8 cellular contexts compared by ENCODE assay signal in the genomic region with DNA sequence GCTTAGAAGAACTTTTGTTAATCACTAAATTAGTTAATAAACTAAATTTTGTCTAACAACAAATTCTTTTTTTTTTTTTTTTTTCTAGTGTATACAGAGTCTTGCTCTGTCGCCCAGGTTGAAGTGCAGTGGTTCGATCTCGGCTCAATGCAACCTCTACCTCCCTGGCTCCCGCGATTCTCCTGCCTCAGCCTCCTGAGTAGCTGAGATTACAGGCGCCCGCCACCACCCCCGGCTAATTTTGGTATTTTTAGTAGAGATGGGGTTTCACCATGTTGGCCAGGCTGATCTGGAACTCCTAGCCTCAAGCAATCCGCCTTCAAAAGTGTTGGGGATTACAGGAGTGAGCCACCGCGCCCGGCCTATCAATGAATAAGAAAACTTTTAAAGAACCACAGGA. TPM values are rescaled to one million over a fixed set of nuclear protein-coding genes. Genes with fewer than 3 reads are reported as not detected.
DNase-seq lines count a peak whose midpoint lies in the region; ATAC-seq and TF ChIP-seq lines count a peak whose summit lies in the region.

No MANE protein-coding gene starts in this region.

- H3K27ac ChIP-seq in 22Rv1 = peak overlapping the region; percentile 77

- H3K27me3 Mint-ChIP-seq in IgD-negative memory B cell (peaks cover 14% of the 10 kb centered on the region), MCF 10A (ENCODE audit: insufficient read depth, unreplicated experiment) (peaks cover 22% of the 10 kb centered on the region), naive B cell (peaks cover 6 to 18% (median 17%) of the 10 kb centered on the region in 3 donors)

- ATAC-seq in naive B cell (ENCODE audit: low read depth in 2 of 2) (no peak), GM21723 (IDR thresholded peaks at IDR 0.05; ENCODE audit: unreplicated experiment) (no peak)

- TF ChIP-seq CTCF in 22Rv1 (IDR thresholded peaks at IDR 0.05) = no peak
- no peak for TF ChIP-seq CTCF in MCF 10A (IDR thresholded peaks at IDR 0.05; ENCODE audit: unreplicated experiment)
- no peak for TF ChIP-seq CTCF in GM10266 (IDR thresholded peaks at IDR 0.05; ENCODE audit: control insufficient read depth, insufficient read depth, low read depth, missing control alignments)

- H3K4me1 Mint-ChIP-seq in IgD-negative memory B cell = peaks cover 4 to 16% (median 14%) of the 10 kb centered on the region in 3 donors
- peaks cover 22% of the 10 kb centered on the region for H3K4me1 Mint-ChIP-seq in MCF 10A (ENCODE audit: insufficient read depth, unreplicated experiment)
- peaks cover 23 to 27% (median 25%) of the 10 kb centered on the region in 3 donors for H3K4me1 Mint-ChIP-seq in naive B cell

- no peaks in the 10 kb centered on the region for H3K36me3 Mint-ChIP-seq in IgD-negative memory B cell
- H3K36me3 Mint-ChIP-seq in MCF 10A (ENCODE audit: insufficient read depth, unreplicated experiment) = peaks cover 11% of the 10 kb centered on the region
- H3K36me3 Mint-ChIP-seq in naive B cell = no peaks in the 10 kb centered on the region

- H3K9me3 Mint-ChIP-seq in IgD-negative memory B cell (no peaks in the 10 kb centered on the region), MCF 10A (ENCODE audit: unreplicated experiment) (no peaks in the 10 kb centered on the region), naive B cell (no peaks in the 10 kb centered on the region)

- no peak overlapping the region for H3K27ac Mint-ChIP-seq in IgD-negative memory B cell
- no peak overlapping the region for H3K27ac Mint-ChIP-seq in MCF 10A (ENCODE audit: low read depth, unreplicated experiment)
- no peak overlapping the region for H3K27ac Mint-ChIP-seq in naive B cell

- no peak for DNase-seq in MCF 10A (ENCODE audit: unreplicated experiment)
- no peak for DNase-seq in naive B cell
- no peak for DNase-seq in stimulated activated CD8-positive, alpha-beta memory T cell treated with anti-CD3 and anti-CD28 coated beads, Interleukin-4, amount 100 ng/mL, for 48 hours
- no peak for DNase-seq in occipital lobe (lab: John Stamatoyannopoulos, UW)
- DNase-seq in GM10266 (ENCODE audit: extremely low spot score) = no peak

- peak overlapping the region; percentile 25 to 99 (median 64) for H3K4me3 Mint-ChIP-seq in IgD-negative memory B cell
- H3K4me3 Mint-ChIP-seq in MCF 10A (ENCODE audit: unreplicated experiment) = peak overlapping the region; percentile 75
- H3K4me3 Mint-ChIP-seq in naive B cell = peak overlapping the region; percentile 5 to 97 (median 90)

- CTCF ChIA-PET in MCF 10A (lab: Yijun Ruan, JAX) = interaction anchor here (0.8 to 3.0 kb wide), 4 partner anchors 15 to 75 kb away, joined by 3 to 41 read pairs (median 6); no protein-coding TSS in a partner anchor

- POLR2A ChIA-PET in MCF 10A (lab: Yijun Ruan, JAX) = interaction anchor here (0.6 to 3.0 kb wide), 3 partner anchors 22 to 42 kb away, joined by 3 to 28 read pairs (median 3); partner anchors contain the start of gene NDUFA5

- BruUV-seq in MCF 10A (replicated peaks; lab: Mats Ljungman, UMichigan) = no TSS peak

- intact Hi-C loops in MCF 10A (cut with micrococcal nuclease) = no loop called here

RNA-seq across cellular contexts. Expression of gene IQUB, which starts 1.1 kb away (rescaled TPM):
- polyA plus RNA-seq in IgD-negative memory B cell (not detected), naive B cell (ENCODE audit: low read depth in 6 of 6) (under 1 TPM in 1 of 6 donors, not detected in 5; 0.08 TPM)
- total RNA-seq in MCF 10A (2022) (0.16 and 0.17 TPM in 2 replicates), occipital lobe (3.4 TPM)

RNA-seq across cellular contexts. Expression of gene NDUFA5, which starts 22.1 kb away (rescaled TPM):
- 77.9 TPM for polyA plus RNA-seq in IgD-negative memory B cell
- 71.9 and 72.8 TPM in 2 replicates for total RNA-seq in MCF 10A (2022)
- 100 to 1,000 TPM in 1 of 6 donors, 10 to 100 TPM in 5; 73.7 to 104 (median 84.3) TPM for polyA plus RNA-seq in naive B cell (ENCODE audit: low read depth in 6 of 6)
- 154 TPM for total RNA-seq in occipital lobe
